In the genomic region with DNA sequence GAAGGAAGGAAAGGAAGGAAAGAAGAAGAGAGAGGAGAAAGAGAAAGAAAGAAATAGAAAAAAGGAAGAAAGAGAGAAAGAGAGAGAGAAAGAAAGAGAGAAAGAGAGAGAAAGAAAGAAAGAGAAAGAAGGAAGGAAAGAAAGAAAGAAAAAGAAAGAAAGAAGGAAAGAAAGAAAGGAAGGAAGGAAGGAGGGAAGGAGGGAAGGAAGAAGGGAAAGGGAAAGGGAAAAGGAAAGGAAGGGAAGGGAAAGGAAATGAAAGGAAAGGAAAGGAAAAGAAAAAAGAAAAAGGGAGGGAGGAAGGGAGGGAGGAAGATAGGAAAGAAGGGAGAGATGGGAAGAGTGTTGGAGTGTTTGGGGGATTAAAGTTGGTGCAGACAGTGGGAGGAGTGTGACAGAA, we compare ENCODE assay signal across 25 cellular contexts.
DNase-seq lines count a peak whose midpoint lies in the region; ATAC-seq, FAIRE-seq and TF ChIP-seq lines count a peak whose summit lies in the region.
"Had no signal": no experiment of that assay in that cellular context is flagged by ENCODE, and none has a peak within 500 bp of the region (broad histone marks: within the 10 kb centered on the region; RNA-seq: fewer than 3 reads in every experiment).

No MANE protein-coding gene starts in this region.

- H3K27ac ChIP-seq in HepG2 (ENCODE audit: extremely low read length, insufficient read depth, low read length) = no peak overlapping the region
- no peak overlapping the region for H3K27ac ChIP-seq in right lobe of liver
- no peak overlapping the region for H3K27ac ChIP-seq in HEK293 (ENCODE audit: extremely low read depth, low read depth, low read length)
- peak overlapping the region; percentile 76 for H3K27ac ChIP-seq in WERI-Rb-1
- H3K27ac ChIP-seq: A549 had no signal

- TF ChIP-seq EP300 in HepG2 (IDR thresholded peaks at IDR 0.05; ENCODE audit: low read depth in 2 of 2, low read length in 2 of 2) = no peak
- TF ChIP-seq EP300 in HepG2 (CRISPR knock-in tag; IDR thresholded peaks at IDR 0.05; ENCODE audit: borderline replicate concordance) = no peak

- no peak for TF ChIP-seq CTCF in HepG2 (CRISPR knock-in tag; IDR thresholded peaks at IDR 0.05)
- no peak for TF ChIP-seq CTCF in right lobe of liver (IDR thresholded peaks at IDR 0.05)
- TF ChIP-seq CTCF in HEK293 (tag by site-specific recombination; IDR thresholded peaks at IDR 0.05) = no peak
- no peak for TF ChIP-seq CTCF in WERI-Rb-1 (IDR thresholded peaks at IDR 0.05; ENCODE audit: low read depth, low read length)

- no peaks in the 10 kb centered on the region for H3K4me1 ChIP-seq in HepG2 (ENCODE audit: insufficient read depth, low read length)
- H3K4me1 ChIP-seq in right lobe of liver = no peaks in the 10 kb centered on the region
- H3K4me1 ChIP-seq in HEK293 (ENCODE audit: control insufficient read depth, insufficient read depth, low read length) = no peaks in the 10 kb centered on the region
- H3K4me1 ChIP-seq: A549 had no signal

- H3K79me2 ChIP-seq in HepG2 (ENCODE audit: insufficient read depth, low read length) = no peaks in the 10 kb centered on the region

- H3K27me3 ChIP-seq in HepG2 (ENCODE audit: control insufficient read depth in 1 of 2, insufficient read depth in 2 of 2, low read length in 2 of 2) (no peaks in the 10 kb centered on the region), right lobe of liver (no peaks in the 10 kb centered on the region), WERI-Rb-1 (ENCODE audit: insufficient read depth, low read depth, severe bottlenecking) (no peaks in the 10 kb centered on the region)

- H4K20me1 ChIP-seq in HepG2 (ENCODE audit: insufficient read depth, low read length) = no peaks in the 10 kb centered on the region

- no peak overlapping the region for H3K9ac ChIP-seq in HepG2 (ENCODE audit: insufficient read depth, low read depth, low read length)

- no peak for FAIRE-seq in HepG2 (lab: Jason Lieb, UNC)
- FAIRE-seq: A549, GM12878, GM18507 had no signal

- in situ Hi-C loops in HepG2 (cut with HindIII; ENCODE audit: extremely low pct_ligation_motif_present, low pct_unique_long_range_greater_than_20kb) = no loop called here

- H3K4me3 ChIP-seq in HepG2 (replicated peaks in 1 of 3; ENCODE audit: insufficient read depth in 1 of 3, low read depth in 2 of 3, low read length in 3 of 3) (no peak overlapping the region), right lobe of liver (no peak overlapping the region), HEK293 (ENCODE audit: low read depth, low read length) (no peak overlapping the region), WERI-Rb-1 (ENCODE audit: low read depth, low read length) (no peak overlapping the region)
- H3K4me3 ChIP-seq: A549, GM12878, GM23338 had no signal

- no peak overlapping the region for H2AFZ ChIP-seq in HepG2 (ENCODE audit: low read length)
- H2AFZ ChIP-seq: GM23338 had no signal

- no peak overlapping the region for H3K4me2 ChIP-seq in HepG2 (ENCODE audit: low read depth, low read length)
- H3K4me2 ChIP-seq: A549, GM23338 had no signal

- CTCF ChIA-PET in HepG2 (lab: Yijun Ruan, JAX; ENCODE audit: low intra/inter-chr PET ratio, low total read pairs) (no interaction called here), HEK293 (lab: Yijun Ruan, JAX) (no interaction called here)

- no TSS peak for BruUV-seq in HepG2 (replicated peaks; lab: Mats Ljungman, UMichigan)

- H3K9me3 ChIP-seq in HepG2 (ENCODE audit: low read length) (no peaks in the 10 kb centered on the region), right lobe of liver (no peaks in the 10 kb centered on the region), HEK293 (ENCODE audit: control insufficient read depth, insufficient read depth, low read depth, low read length) (no peaks in the 10 kb centered on the region), WERI-Rb-1 (ENCODE audit: severe bottlenecking) (no peaks in the 10 kb centered on the region)
- H3K9me3 ChIP-seq: A549 had no signal

- H3K36me3 ChIP-seq in HepG2 (replicated peaks in 1 of 2; ENCODE audit: control insufficient read depth in 1 of 2, insufficient read depth in 2 of 2, low read length in 2 of 2) (no peaks in the 10 kb centered on the region), right lobe of liver (no peaks in the 10 kb centered on the region), HEK293 (ENCODE audit: control insufficient read depth in 2 of 2, insufficient read depth in 1 of 2, low read length in 2 of 2) (no peaks in the 10 kb centered on the region), WERI-Rb-1 (no peaks in the 10 kb centered on the region)

- no peak for TF ChIP-seq RAD21 in HepG2 (CRISPR knock-in tag; IDR thresholded peaks at IDR 0.05)

- ATAC-seq in HepG2 (no peak), right lobe of liver (no peak)
- ATAC-seq: A549, GM12878, GM23338, HCT116 had no signal

- DNase-seq in HepG2 (ENCODE audit: low spot score) (no peak), right lobe of liver (no peak), WERI-Rb-1 (peak; percentile 11), NCI-H2029 treated with DMSO at 0.1 percent for 48 hours (lab: John Stamatoyannopoulos, UW) (no peak), NCI-H1694 (lab: John Stamatoyannopoulos, UW) (no peak), amygdala (lab: John Stamatoyannopoulos, UW) (no peak)
- DNase-seq: 8988T; ACHN; AML-193; C1 segment of cervical spinal cord; Calu3; CD4-positive, alpha-beta memory T cell; COR-L47; DMS 273 treated with DMSO at 0.1 percent for 48 hours; DMS79; EL; GDM1; H9; HFFc6 had no signal

- POLR2A ChIA-PET in HepG2 (lab: Yijun Ruan, JAX) = no interaction called here
- POLR2A ChIA-PET in HEK293 (lab: Yijun Ruan, JAX) = no interaction called here

- TF ChIP-seq POLR2A in HepG2 (IDR thresholded peaks at IDR 0.05; ENCODE audit: insufficient read depth in 1 of 2, low read depth in 2 of 2, low read length in 2 of 2) (no peak), right lobe of liver (IDR thresholded peaks at IDR 0.05) (no peak)

- intact Hi-C loops in HepG2 (cut with micrococcal nuclease; ENCODE audit: unreplicated experiment) = no loop called here
- intact Hi-C loops in right lobe of liver (cut with DNase I) = no loop called here

TF ChIP-seq in HepG2, 621 proteins besides CTCF, POLR2A, EP300 and RAD21:
- no peak for TF ChIP-seq IRX3 (CRISPR knock-in tag; IDR thresholded peaks at IDR 0.05; ENCODE audit: borderline replicate concordance, low read depth)
- 0 out of 2 replicates have a peak, but pooled peaks have one; percentile 45 for TF ChIP-seq ZNF512 (CRISPR knock-in tag; IDR thresholded peaks at IDR 0.05)
TF ChIP-seq in HepG2: peak in this region for 1.

TF ChIP-seq in HEK293, 187 proteins besides CTCF, POLR2A, EP300 and RAD21:
- peak; percentile 95 for TF ChIP-seq PRDM1 (tag by site-specific recombination; IDR thresholded peaks at IDR 0.05)
- TF ChIP-seq ZNF366 (tag by site-specific recombination; conservative IDR thresholded peaks at IDR 0.05) = peak; percentile 56
- TF ChIP-seq ZNF658 (tag by site-specific recombination; IDR thresholded peaks at IDR 0.05) = no peak
- TF ChIP-seq ZNF521 (tag by site-specific recombination; IDR thresholded peaks at IDR 0.05) = no peak
- TF ChIP-seq ZSCAN30 (tag by site-specific recombination; IDR thresholded peaks at IDR 0.05) = no peak
- TF ChIP-seq ZNF133 (tag by site-specific recombination; IDR thresholded peaks at IDR 0.05) = no peak
- no peak for TF ChIP-seq ZFHX2 (tag by site-specific recombination; conservative IDR thresholded peaks at IDR 0.05)
- no peak for TF ChIP-seq ZBTB17 (tag by site-specific recombination; IDR thresholded peaks at IDR 0.05)
- no peak for TF ChIP-seq ZNF121 (tag by site-specific recombination; IDR thresholded peaks at IDR 0.05)
- no peak for TF ChIP-seq ZNF830 (tag by site-specific recombination; IDR thresholded peaks at IDR 0.05; ENCODE audit: low read depth)
TF ChIP-seq in HEK293: peak in this region for 2.
